Comparison of ENCODE assay signal across 1 cellular context in the genomic region with DNA sequence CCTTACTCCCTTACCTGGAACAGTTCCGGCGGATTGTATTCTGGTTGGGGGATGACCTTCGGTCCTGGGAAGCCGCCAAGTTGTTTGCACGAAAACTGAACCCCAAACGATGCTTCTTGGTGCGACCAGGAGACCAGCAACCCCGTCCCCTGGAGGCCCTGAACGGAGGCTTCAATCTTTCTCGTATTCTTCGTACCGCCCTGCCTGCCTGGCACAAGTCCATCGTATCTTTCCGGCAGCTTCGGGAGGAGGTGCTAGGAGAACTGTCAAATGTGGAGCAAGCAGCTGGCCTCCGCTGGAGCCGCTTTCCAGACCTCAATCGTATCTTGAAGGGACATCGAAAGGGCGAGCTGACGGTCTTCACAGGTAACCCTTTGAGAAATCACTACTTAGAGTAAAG.
TF ChIP-seq lines count a peak whose summit lies in the region.

No MANE protein-coding gene starts in this region.

TF ChIP-seq in GM23338, 12 proteins besides CTCF, POLR2A, EP300 and RAD21 (continued from another document):
- TF ChIP-seq, protein P1, sequence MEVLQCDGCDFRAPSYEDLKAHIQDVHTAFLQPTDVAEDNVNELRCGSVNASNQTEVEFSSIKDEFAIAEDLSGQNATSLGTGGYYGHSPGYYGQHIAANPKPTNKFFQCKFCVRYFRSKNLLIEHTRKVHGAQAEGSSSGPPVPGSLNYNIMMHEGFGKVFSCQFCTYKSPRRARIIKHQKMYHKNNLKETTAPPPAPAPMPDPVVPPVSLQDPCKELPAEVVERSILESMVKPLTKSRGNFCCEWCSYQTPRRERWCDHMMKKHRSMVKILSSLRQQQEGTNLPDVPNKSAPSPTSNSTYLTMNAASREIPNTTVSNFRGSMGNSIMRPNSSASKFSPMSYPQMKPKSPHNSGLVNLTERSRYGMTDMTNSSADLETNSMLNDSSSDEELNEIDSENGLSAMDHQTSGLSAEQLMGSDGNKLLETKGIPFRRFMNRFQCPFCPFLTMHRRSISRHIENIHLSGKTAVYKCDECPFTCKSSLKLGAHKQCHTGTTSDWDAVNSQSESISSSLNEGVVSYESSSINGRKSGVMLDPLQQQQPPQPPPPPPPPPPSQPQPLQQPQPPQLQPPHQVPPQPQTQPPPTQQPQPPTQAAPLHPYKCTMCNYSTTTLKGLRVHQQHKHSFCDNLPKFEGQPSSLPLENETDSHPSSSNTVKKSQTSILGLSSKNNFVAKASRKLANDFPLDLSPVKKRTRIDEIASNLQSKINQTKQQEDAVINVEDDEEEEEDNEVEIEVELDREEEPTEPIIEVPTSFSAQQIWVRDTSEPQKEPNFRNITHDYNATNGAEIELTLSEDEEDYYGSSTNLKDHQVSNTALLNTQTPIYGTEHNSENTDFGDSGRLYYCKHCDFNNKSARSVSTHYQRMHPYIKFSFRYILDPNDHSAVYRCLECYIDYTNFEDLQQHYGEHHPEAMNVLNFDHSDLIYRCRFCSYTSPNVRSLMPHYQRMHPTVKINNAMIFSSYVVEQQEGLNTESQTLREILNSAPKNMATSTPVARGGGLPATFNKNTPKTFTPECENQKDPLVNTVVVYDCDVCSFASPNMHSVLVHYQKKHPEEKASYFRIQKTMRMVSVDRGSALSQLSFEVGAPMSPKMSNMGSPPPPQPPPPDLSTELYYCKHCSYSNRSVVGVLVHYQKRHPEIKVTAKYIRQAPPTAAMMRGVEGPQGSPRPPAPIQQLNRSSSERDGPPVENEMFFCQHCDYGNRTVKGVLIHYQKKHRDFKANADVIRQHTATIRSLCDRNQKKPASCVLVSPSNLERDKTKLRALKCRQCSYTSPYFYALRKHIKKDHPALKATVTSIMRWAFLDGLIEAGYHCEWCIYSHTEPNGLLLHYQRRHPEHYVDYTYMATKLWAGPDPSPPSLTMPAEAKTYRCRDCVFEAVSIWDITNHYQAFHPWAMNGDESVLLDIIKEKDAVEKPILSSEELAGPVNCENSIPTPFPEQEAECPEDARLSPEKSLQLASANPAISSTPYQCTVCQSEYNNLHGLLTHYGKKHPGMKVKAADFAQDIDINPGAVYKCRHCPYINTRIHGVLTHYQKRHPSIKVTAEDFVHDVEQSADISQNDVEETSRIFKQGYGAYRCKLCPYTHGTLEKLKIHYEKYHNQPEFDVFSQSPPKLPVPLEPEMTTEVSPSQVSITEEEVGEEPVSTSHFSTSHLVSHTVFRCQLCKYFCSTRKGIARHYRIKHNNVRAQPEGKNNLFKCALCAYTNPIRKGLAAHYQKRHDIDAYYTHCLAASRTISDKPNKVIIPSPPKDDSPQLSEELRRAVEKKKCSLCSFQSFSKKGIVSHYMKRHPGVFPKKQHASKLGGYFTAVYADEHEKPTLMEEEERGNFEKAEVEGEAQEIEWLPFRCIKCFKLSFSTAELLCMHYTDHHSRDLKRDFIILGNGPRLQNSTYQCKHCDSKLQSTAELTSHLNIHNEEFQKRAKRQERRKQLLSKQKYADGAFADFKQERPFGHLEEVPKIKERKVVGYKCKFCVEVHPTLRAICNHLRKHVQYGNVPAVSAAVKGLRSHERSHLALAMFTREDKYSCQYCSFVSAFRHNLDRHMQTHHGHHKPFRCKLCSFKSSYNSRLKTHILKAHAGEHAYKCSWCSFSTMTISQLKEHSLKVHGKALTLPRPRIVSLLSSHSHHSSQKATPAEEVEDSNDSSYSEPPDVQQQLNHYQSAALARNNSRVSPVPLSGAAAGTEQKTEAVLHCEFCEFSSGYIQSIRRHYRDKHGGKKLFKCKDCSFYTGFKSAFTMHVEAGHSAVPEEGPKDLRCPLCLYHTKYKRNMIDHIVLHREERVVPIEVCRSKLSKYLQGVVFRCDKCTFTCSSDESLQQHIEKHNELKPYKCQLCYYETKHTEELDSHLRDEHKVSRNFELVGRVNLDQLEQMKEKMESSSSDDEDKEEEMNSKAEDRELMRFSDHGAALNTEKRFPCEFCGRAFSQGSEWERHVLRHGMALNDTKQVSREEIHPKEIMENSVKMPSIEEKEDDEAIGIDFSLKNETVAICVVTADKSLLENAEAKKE (CRISPR knock-in tag; IDR thresholded peaks at IDR 0.05): no peak
- TF ChIP-seq ZNF114 (CRISPR knock-in tag; IDR thresholded peaks at IDR 0.05) (no peak), EZH2phosphoT487 (IDR thresholded peaks at IDR 0.05; ENCODE audit: unreplicated experiment) (no peak), STAT1 (IDR thresholded peaks at IDR 0.05; ENCODE audit: unreplicated experiment) (no peak), NANOG (IDR thresholded peaks at IDR 0.05; ENCODE audit: borderline replicate concordance) (no peak), POLR2AphosphoS5 (IDR thresholded peaks at IDR 0.05; ENCODE audit: low read depth) (no peak), EZH2 (IDR thresholded peaks at IDR 0.05; ENCODE audit: low read depth, unreplicated experiment) (no peak)
TF ChIP-seq in GM23338: peak in this region for 0.
